ENCODE assay signal across 17 cellular contexts in the genomic region with DNA sequence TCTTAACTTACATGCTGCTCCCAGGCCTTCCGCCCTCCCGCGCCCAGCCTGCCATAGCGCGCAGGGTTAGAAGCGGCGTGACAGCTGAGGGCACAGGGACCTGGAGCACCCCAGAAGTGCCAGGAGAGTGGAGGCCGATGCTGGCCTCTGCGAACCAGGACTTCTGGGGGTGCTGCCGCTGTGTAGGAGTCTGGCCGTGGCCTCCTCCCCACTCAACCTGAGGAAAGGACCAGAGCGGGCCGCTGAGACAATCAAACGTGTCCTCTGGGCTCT. TPM values are rescaled to one million over a fixed set of nuclear protein-coding genes. Genes with fewer than 3 reads are reported as not detected.
DNase-seq lines count a peak whose midpoint lies in the region; TF ChIP-seq lines count a peak whose summit lies in the region.
"Had no signal": no experiment of that assay in that cellular context is flagged by ENCODE, and none has a peak within 500 bp of the region (broad histone marks: within the 10 kb centered on the region; RNA-seq: fewer than 3 reads in every experiment).

No MANE protein-coding gene starts in this region.

- no peak overlapping the region for H2AFZ ChIP-seq in osteoblast (ENCODE audit: low read length)

- H3K9me3 ChIP-seq in mucosa of rectum (ENCODE audit: control insufficient read depth in 2 of 2, low read length in 2 of 2) = no peaks in the 10 kb centered on the region
- H3K9me3 ChIP-seq in stomach smooth muscle (ENCODE audit: control insufficient read depth in 2 of 2, low read length in 2 of 2) = no peaks in the 10 kb centered on the region
- no peaks in the 10 kb centered on the region for H3K9me3 ChIP-seq in osteoblast (ENCODE audit: low read depth, low read length)
- H3K9me3 ChIP-seq: mucosa of descending colon had no signal

- H3K36me3 ChIP-seq in mucosa of rectum (ENCODE audit: control insufficient read depth in 2 of 2, insufficient read depth in 2 of 2, low read length in 2 of 2) (peaks cover 0 to 2% of the 10 kb centered on the region in 2 donors), stomach smooth muscle (ENCODE audit: control insufficient read depth in 2 of 2, insufficient read depth in 2 of 2, low read length in 2 of 2) (peaks cover 0 to 5% of the 10 kb centered on the region in 2 donors), osteoblast (ENCODE audit: insufficient read depth, low read length) (peaks cover 3% of the 10 kb centered on the region)

- peaks cover 26% of the 10 kb centered on the region for H3K79me2 ChIP-seq in osteoblast (ENCODE audit: insufficient read depth, low read length)

- DNase-seq in HFF-Myc (ENCODE audit: extremely low read depth, low read depth) (no peak), coronary artery (ENCODE audit: low spot score) (no peak), NCI-H524 (lab: John Stamatoyannopoulos, UW) (no peak), osteoblast (ENCODE audit: insufficient read length, low spot score, missing footprints) (no peak), SIG-M5 treated with dmso at 0.1 percent for 504 hours (lab: John Stamatoyannopoulos, UW; ENCODE audit: unreplicated experiment) (no peak)
- DNase-seq in stimulated activated naive CD4-positive, alpha-beta T cell treated with Interleukin-2 at 50 U/mL for 16 hours (lab: John Stamatoyannopoulos, UW) = no peak
- DNase-seq: activated CD4-positive, alpha-beta memory T cell treated with anti-CD3 and anti-CD28 coated beads for 36 hours; effector memory CD4-positive, alpha-beta T cell; KBM-7; NCI-H1092 treated with DMSO at 0.1 percent for 48 hours; NCI-H226; stimulated activated CD4-positive, alpha-beta T cell treated with anti-CD3 and anti-CD28 coated beads, Interleukin-4, amount 100 ng/mL, for 1 hour had no signal

- H3K9ac ChIP-seq in mucosa of rectum (ENCODE audit: low read depth in 1 of 2, low read length in 2 of 2) (peak overlapping the region in 1 of 2 donors; percentile 36), stomach smooth muscle (ENCODE audit: low read length in 2 of 2) (peak overlapping the region; percentile 42 to 55)

- H3K4me1 ChIP-seq in mucosa of rectum (ENCODE audit: control insufficient read depth in 2 of 2, insufficient read depth in 2 of 2, low read length in 2 of 2) (peaks cover 12 to 14% of the 10 kb centered on the region in 2 donors), stomach smooth muscle (ENCODE audit: control insufficient read depth, insufficient read depth, low read length) (peaks cover 60% of the 10 kb centered on the region), osteoblast (ENCODE audit: insufficient read depth, low read length) (peaks cover 19% of the 10 kb centered on the region)

- H3K27ac ChIP-seq in coronary artery = peak overlapping the region; percentile 79 to 96
- H3K27ac ChIP-seq in mucosa of rectum (ENCODE audit: low read depth in 2 of 2, low read length in 2 of 2) = peak overlapping the region; percentile 84 to 86
- peak overlapping the region; percentile 88 for H3K27ac ChIP-seq in stomach smooth muscle (ENCODE audit: low read length)
- no peak overlapping the region for H3K27ac ChIP-seq in osteoblast (ENCODE audit: low read depth, low read length)

- H3K27me3 ChIP-seq in mucosa of rectum (ENCODE audit: control insufficient read depth in 2 of 2, insufficient read depth in 2 of 2, low read length in 2 of 2) (no peaks in the 10 kb centered on the region), stomach smooth muscle (ENCODE audit: control insufficient read depth in 1 of 2, insufficient read depth in 2 of 2, low read length in 2 of 2) (no peaks in the 10 kb centered on the region), osteoblast (ENCODE audit: insufficient read depth, low read length) (no peaks in the 10 kb centered on the region)

- H3K4me2 ChIP-seq in osteoblast (ENCODE audit: insufficient read depth, low read length) = no peak overlapping the region

- TF ChIP-seq CTCF in HFF-Myc (IDR thresholded peaks at IDR 0.05; ENCODE audit: low read depth, low read length, missing control alignments) = no peak
- TF ChIP-seq CTCF in coronary artery (IDR thresholded peaks at IDR 0.05) = no peak
- TF ChIP-seq CTCF in osteoblast (IDR thresholded peaks at IDR 0.05; ENCODE audit: extremely low read depth, low read depth, low read length) = no peak

- peak overlapping the region; percentile 85 for H3K4me3 ChIP-seq in HFF-Myc (replicated peaks; ENCODE audit: low read depth, low read length)
- peak overlapping the region; percentile 80 for H3K4me3 ChIP-seq in coronary artery
- H3K4me3 ChIP-seq in mucosa of rectum (ENCODE audit: low read length in 2 of 2) = no peak overlapping the region
- peak overlapping the region; percentile 31 to 78 for H3K4me3 ChIP-seq in stomach smooth muscle (ENCODE audit: low read length in 2 of 2)
- H3K4me3 ChIP-seq in osteoblast (ENCODE audit: insufficient read depth, low read length) = no peak overlapping the region
- H3K4me3 ChIP-seq: mucosa of descending colon had no signal

- peaks cover 7% of the 10 kb centered on the region for H4K20me1 ChIP-seq in osteoblast (ENCODE audit: insufficient read depth, low read length)

RNA-seq across cellular contexts. Expression of a gene that starts 1.9 kb away (rescaled TPM):
- 7.7 and 8.3 TPM in 2 replicates for total RNA-seq in osteoblast
- total RNA-seq: SK-MEL-5 had no signal

RNA-seq across cellular contexts. Expression of a gene that starts 38.4 kb away (rescaled TPM):
- total RNA-seq in osteoblast = 12.4 and 18.1 TPM in 2 replicates

RNA-seq across cellular contexts. Expression of a gene that starts 42.8 kb away (rescaled TPM):
- total RNA-seq in osteoblast = not detected in 2 replicates
- total RNA-seq: activated CD4-positive, alpha-beta memory T cell treated with anti-CD3 and anti-CD28 coated beads for 36 hours; mucosa of descending colon; pulmonary artery endothelial cell; SK-MEL-5 had no signal

RNA-seq across cellular contexts. Expression of a gene that starts 56.7 kb away (rescaled TPM):
- 161 and 187 TPM in 2 replicates for total RNA-seq in osteoblast

Comparison
In these comparisons a context has a peak if more than half of its experiments do, and no peak if none do; other contexts are left out.
1. H3K4me3 ChIP-seq: peak in HFF-Myc (single experiment), coronary artery (single experiment) and stomach smooth muscle (2 of 2); none in mucosa of rectum (0 of 2) and osteoblast (single experiment).